ENCODE assay signal across 21 cellular contexts in the genomic region with DNA sequence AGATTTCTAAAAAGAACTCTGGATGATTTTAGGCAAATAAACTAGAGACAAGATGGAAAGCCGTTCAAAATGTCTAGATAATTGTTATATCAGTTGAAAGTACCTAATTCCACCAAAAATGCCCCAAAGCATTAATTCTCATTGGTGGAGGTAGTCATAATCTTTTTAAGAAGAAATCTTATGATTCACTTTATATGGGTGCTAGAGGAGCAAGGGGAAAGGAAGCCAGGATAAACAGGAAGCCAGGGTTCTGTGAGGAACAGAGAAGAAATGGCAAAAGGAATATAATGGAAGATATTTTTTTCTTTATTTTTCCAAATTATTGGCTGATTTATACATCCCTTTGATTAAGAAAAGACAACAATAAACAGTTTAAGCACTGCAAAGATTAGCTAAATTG. TPM values are rescaled to one million over a fixed set of nuclear protein-coding genes. Genes with fewer than 3 reads are reported as not detected.
"Had no signal": no experiment of that assay in that cellular context is flagged by ENCODE, and none has a peak within 500 bp of the region (broad histone marks: within the 10 kb centered on the region; RNA-seq: fewer than 3 reads in every experiment).

No MANE protein-coding gene starts in this region.

- H3K4me3 ChIP-seq: left ventricle myocardium inferior, mucosa of descending colon, transverse colon had no signal

- H3K27me3 Mint-ChIP-seq: activated CD4-positive, alpha-beta T cell treated with anti-CD3 and anti-CD28 coated beads for 36 hours; activated naive CD4-positive, alpha-beta T cell treated with anti-CD3 and anti-CD28 coated beads, Interleukin-2, amount 50 U/mL, for 24 hours; activated naive CD8-positive, alpha-beta T cell treated with anti-CD3 and anti-CD28 coated beads, Interleukin-2, amount 50 U/mL, for 24 hours; natural killer cell treated with Interleukin-12 subunit alpha and Interleukin-12 subunit beta and Interleukin-15 and Interleukin-18, amount 100 ng/mL, for 72 hours had no signal

- H3K27ac Mint-ChIP-seq: activated CD4-positive, alpha-beta T cell treated with anti-CD3 and anti-CD28 coated beads for 36 hours; activated naive CD8-positive, alpha-beta T cell treated with anti-CD3 and anti-CD28 coated beads, Interleukin-2, amount 50 U/mL, for 24 hours; activated T-helper 2 cell treated with anti-CD3 and anti-CD28 coated beads, Interferon-gamma antibody, Interleukin-2, Interleukin-4, amounts not matched to agents 10 μg/mL and 5 μg/mL and 100 μg/mL, durations not matched to agents 14 hours and 24 hours and 36 hours; natural killer cell treated with Interleukin-12 subunit alpha and Interleukin-12 subunit beta and Interleukin-15 and Interleukin-18, amount 100 ng/mL, for 72 hours had no signal

- H3K9me3 Mint-ChIP-seq: activated naive CD4-positive, alpha-beta T cell treated with anti-CD3 and anti-CD28 coated beads, Interleukin-2, amount 50 U/mL, for 24 hours; activated naive CD8-positive, alpha-beta T cell treated with anti-CD3 and anti-CD28 coated beads, Interleukin-2, amount 50 U/mL, for 24 hours; activated T-helper 2 cell treated with anti-CD3 and anti-CD28 coated beads, Interferon-gamma antibody, Interleukin-2, Interleukin-4, amounts not matched to agents 10 μg/mL and 5 μg/mL and 100 μg/mL, durations not matched to agents 14 hours and 24 hours and 36 hours; natural killer cell treated with Interleukin-12 subunit alpha and Interleukin-12 subunit beta and Interleukin-15 and Interleukin-18, amount 100 ng/mL, for 72 hours had no signal

- H3K4me1 ChIP-seq: transverse colon had no signal

- H3K9me3 ChIP-seq: left ventricle myocardium inferior, mucosa of descending colon, transverse colon had no signal

- FAIRE-seq: bronchial epithelial cell had no signal

- DNase-seq: activated CD4-positive, alpha-beta T cell treated with anti-CD3 and anti-CD28 coated beads for 36 hours; activated CD4-positive, alpha-beta T cell treated with anti-CD3 and anti-CD28 coated beads, Interleukin-2, amount 50 U/mL, for 4 hours; activated CD4-positive, CD25-positive, alpha-beta regulatory T cell; activated naive CD8-positive, alpha-beta T cell treated with anti-CD3 and anti-CD28 coated beads, Interleukin-2, amount 50 U/mL, for 24 hours; cerebellar nuclear complex; cortex of kidney; foreskin melanocyte; islet precursor cell; left ventricle myocardium inferior; mucosa of descending colon; posterior cingulate gyrus; right cardiac atrium; stimulated activated CD4-positive, alpha-beta T cell treated with anti-CD3 and anti-CD28 coated beads, Interleukin-2, amount 100 ng/mL, for 48 hours; stimulated activated naive CD4-positive, alpha-beta T cell treated with Interleukin-2 at 50 U/mL for 16 hours; T-helper 1 cell; transverse colon had no signal

- H3K27ac ChIP-seq: left ventricle myocardium inferior, transverse colon had no signal

- ATAC-seq: activated CD4-positive, alpha-beta T cell treated with anti-CD3 and anti-CD28 coated beads for 36 hours; activated naive CD8-positive, alpha-beta T cell treated with anti-CD3 and anti-CD28 coated beads, Interleukin-2, amount 50 U/mL, for 24 hours; esophagus mucosa; mucosa of descending colon; natural killer cell treated with Interleukin-12 subunit alpha and Interleukin-12 subunit beta and Interleukin-15 and Interleukin-18, amount 100 ng/mL, for 72 hours; right cardiac atrium had no signal

- H3K27me3 ChIP-seq: transverse colon had no signal

- H3K4me3 Mint-ChIP-seq: activated CD4-positive, alpha-beta T cell treated with anti-CD3 and anti-CD28 coated beads for 36 hours; activated naive CD4-positive, alpha-beta T cell treated with anti-CD3 and anti-CD28 coated beads, Interleukin-2, amount 50 U/mL, for 24 hours; activated naive CD8-positive, alpha-beta T cell treated with anti-CD3 and anti-CD28 coated beads, Interleukin-2, amount 50 U/mL, for 24 hours; natural killer cell treated with Interleukin-12 subunit alpha and Interleukin-12 subunit beta and Interleukin-15 and Interleukin-18, amount 100 ng/mL, for 72 hours had no signal

RNA-seq across cellular contexts. Expression of a gene that starts 8.0 kb away (rescaled TPM):
- total RNA-seq: activated T-helper 2 cell treated with anti-CD3 and anti-CD28 coated beads, Interferon-gamma antibody, Interleukin-2, Interleukin-4, amounts not matched to agents 10 μg/mL and 5 μg/mL and 100 μg/mL, durations not matched to agents 14 hours and 24 hours and 36 hours; esophagus mucosa; natural killer cell treated with Interleukin-12 subunit alpha and Interleukin-12 subunit beta and Interleukin-15 and Interleukin-18, amount 100 ng/mL, for 72 hours had no signal
